Comparison of ENCODE assay signal across 1 cellular context in the genomic region with DNA sequence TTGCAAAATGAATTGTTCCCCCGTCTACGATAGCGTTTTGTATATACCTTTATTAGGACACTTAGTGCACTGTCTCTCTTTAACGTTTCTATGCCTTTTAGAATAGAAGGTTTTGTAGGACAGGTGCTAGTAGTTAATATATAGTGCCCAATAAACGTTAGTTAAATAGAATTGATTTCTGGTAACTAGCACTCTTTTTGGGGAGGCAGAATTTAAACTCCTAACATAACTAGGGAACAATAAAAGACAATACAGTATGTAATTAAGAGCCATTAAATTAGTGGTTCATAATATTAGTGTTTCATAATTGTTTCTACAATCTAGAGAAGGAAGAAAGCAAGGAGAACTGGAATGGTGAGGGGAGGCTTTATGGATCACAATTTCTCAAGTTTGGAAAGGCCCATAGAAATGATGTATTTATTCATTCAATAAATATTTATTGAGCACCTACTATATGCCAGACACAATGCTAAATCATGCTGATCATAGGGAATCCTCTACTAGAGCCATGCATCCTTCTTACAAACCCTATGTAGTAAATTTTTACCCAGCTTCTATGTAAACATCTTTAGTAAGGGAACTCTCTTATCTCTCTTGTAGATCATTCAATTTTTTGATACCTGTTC.
TF ChIP-seq lines count a peak whose summit lies in the region.

No MANE protein-coding gene starts in this region.

TF ChIP-seq in HepG2, 621 proteins besides CTCF, POLR2A, EP300 and RAD21:
- TF ChIP-seq TAF15 (IDR thresholded peaks at IDR 0.05; ENCODE audit: low read depth, low read length, poor library complexity, severe bottlenecking) (no peak), ELF4 (CRISPR knock-in tag; IDR thresholded peaks at IDR 0.05; ENCODE audit: borderline replicate concordance) (0 out of 2 replicates have a peak, but pooled peaks have one; percentile 16)
